Comparison of ENCODE assay signal across 1 cellular context in the genomic region with DNA sequence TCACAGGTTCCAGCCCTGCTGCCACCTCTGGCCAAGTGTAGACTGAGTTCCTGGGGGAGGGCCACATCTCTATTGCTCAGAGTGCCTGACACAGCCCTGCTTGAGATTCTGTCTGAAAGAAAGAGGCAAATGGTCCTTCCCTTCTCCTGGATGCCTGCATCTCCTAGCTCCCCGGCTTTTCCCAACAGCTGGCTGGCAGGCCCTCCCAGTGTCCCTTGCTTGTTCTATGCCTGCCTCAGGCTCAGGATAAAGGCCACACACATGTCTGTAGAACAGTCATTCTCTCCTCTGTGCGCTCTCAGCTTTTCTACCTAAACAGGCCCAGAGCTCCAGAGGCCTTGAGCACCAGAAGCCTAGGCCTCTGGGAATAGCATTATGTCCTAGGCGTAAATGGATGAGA.
TF ChIP-seq lines count a peak whose summit lies in the region.

No MANE protein-coding gene starts in this region.

TF ChIP-seq in IMR-90, 13 proteins besides CTCF, POLR2A, EP300 and RAD21:
- TF ChIP-seq SMC3 (IDR thresholded peaks at IDR 0.05; ENCODE audit: low read depth, low read length) (no peak), BHLHE40 (IDR thresholded peaks at IDR 0.05; ENCODE audit: low read depth, low read length) (no peak), MXI1 (IDR thresholded peaks at IDR 0.05; ENCODE audit: borderline replicate concordance, low read depth, low read length) (no peak), MAZ (IDR thresholded peaks at IDR 0.05; ENCODE audit: borderline replicate concordance, low read depth, low read length) (no peak), CHD1 (IDR thresholded peaks at IDR 0.05; ENCODE audit: low read depth, low read length) (no peak), CEBPB (IDR thresholded peaks at IDR 0.05; ENCODE audit: low read depth, low read length) (no peak), NFE2L2 (IDR thresholded peaks at IDR 0.05; ENCODE audit: low read depth, low read length) (no peak), RFX5 (IDR thresholded peaks at IDR 0.05; ENCODE audit: low read depth, low read length) (no peak), MAFK (IDR thresholded peaks at IDR 0.05; ENCODE audit: low read depth, low read length) (no peak)
- TF ChIP-seq, protein P1, sequence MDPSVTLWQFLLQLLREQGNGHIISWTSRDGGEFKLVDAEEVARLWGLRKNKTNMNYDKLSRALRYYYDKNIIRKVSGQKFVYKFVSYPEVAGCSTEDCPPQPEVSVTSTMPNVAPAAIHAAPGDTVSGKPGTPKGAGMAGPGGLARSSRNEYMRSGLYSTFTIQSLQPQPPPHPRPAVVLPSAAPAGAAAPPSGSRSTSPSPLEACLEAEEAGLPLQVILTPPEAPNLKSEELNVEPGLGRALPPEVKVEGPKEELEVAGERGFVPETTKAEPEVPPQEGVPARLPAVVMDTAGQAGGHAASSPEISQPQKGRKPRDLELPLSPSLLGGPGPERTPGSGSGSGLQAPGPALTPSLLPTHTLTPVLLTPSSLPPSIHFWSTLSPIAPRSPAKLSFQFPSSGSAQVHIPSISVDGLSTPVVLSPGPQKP (IDR thresholded peaks at IDR 0.05; ENCODE audit: borderline replicate concordance, low read depth, low read length): no peak
- TF ChIP-seq, protein P2, sequence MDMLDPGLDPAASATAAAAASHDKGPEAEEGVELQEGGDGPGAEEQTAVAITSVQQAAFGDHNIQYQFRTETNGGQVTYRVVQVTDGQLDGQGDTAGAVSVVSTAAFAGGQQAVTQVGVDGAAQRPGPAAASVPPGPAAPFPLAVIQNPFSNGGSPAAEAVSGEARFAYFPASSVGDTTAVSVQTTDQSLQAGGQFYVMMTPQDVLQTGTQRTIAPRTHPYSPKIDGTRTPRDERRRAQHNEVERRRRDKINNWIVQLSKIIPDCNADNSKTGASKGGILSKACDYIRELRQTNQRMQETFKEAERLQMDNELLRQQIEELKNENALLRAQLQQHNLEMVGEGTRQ (IDR thresholded peaks at IDR 0.05; ENCODE audit: low read depth, low read length): no peak
TF ChIP-seq in IMR-90: peak in this region for 0.
